Comparison of ENCODE assay signal across 12 cellular contexts in the genomic region with DNA sequence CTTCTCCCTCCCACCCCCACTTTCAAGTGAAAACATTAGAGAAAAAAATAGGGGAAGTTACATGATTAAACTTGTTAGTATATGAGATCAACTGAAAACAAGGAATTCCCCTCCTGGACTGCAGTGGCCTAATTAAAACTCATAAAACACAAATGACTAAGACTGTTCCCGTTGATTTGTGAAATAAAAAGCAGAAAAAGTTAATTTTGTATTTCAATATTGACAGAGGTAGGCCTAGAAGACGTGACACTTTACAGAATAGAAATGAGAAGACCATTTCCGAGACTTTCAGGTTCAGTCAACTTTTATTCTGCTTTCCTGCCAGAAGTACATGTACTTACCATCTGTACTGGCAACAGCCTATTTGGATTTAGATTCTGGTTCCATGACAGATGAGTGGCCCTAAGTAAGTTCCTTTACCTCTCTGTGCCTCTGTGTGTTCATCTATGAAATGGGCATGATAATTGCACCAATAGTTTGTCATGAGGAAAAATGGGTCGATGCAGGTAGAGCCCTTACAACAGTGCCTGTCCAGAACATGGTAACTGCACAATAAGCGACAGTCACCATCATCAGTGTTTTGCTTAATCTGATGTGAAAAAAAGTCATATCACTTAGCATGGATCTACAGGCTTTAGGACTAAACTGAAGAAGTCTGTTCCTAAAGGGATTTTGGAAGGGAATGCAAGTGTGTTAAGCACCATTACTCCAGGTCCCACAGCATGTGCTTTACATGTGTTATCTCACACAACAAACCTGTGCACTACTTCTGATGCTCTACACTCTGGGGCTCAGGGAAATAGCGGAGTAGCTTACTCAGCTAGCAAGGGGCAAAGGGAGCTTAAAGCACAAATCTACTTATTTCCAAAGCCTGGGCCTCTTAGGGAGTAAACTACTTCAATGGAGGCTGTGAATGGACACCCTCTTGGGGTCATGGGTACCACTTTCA.
DNase-seq lines count a peak whose midpoint lies in the region; ATAC-seq and TF ChIP-seq lines count a peak whose summit lies in the region.
"Had no signal": no experiment of that assay in that cellular context is flagged by ENCODE, and none has a peak within 500 bp of the region (broad histone marks: within the 10 kb centered on the region; RNA-seq: fewer than 3 reads in every experiment).

No MANE protein-coding gene starts in this region.

- DNase-seq in activated CD4-positive, alpha-beta T cell treated with anti-CD3 and anti-CD28 coated beads, Interleukin-2, amount 10 ng/mL, durations not matched to agents 24 days and 14 days, result no peak
- no peak for DNase-seq in activated CD4-positive, alpha-beta T cell treated with anti-CD3 and anti-CD28 coated beads, Interleukin-2, amount 50 U/mL, for 48 hours
- DNase-seq in activated naive CD8-positive, alpha-beta T cell treated with anti-CD3 and anti-CD28 coated beads for 36 hours, result no peak
- DNase-seq in stimulated activated effector memory CD8-positive, alpha-beta T cell treated with anti-CD3 and anti-CD28 coated beads, Interleukin-12 subunit alpha, Interleukin-12 subunit beta, amount 100 ng/mL, for 72 hours (ENCODE audit: low spot score in 2 of 2), result no peak
- DNase-seq in RWPE1 (ENCODE audit: low spot score) (no peak), COLO829 (ENCODE audit: low spot score) (no peak), NCI-H2107 (lab: John Stamatoyannopoulos, UW) (no peak)
- DNase-seq: activated CD4-positive, alpha-beta T cell treated with anti-CD3 and anti-CD28 coated beads for 4 hours; left ventricle myocardium superior; NCI-H446; upper lobe of left lung had no signal

- no peaks in the 10 kb centered on the region for H3K9me3 Mint-ChIP-seq in activated CD4-positive, alpha-beta T cell treated with anti-CD3 and anti-CD28 coated beads, Interleukin-2, amount 10 ng/mL, durations not matched to agents 24 days and 14 days
- no peaks in the 10 kb centered on the region for H3K9me3 Mint-ChIP-seq in activated naive CD8-positive, alpha-beta T cell treated with anti-CD3 and anti-CD28 coated beads for 36 hours
- H3K9me3 Mint-ChIP-seq in stimulated activated effector memory CD8-positive, alpha-beta T cell treated with anti-CD3 and anti-CD28 coated beads, Interleukin-12 subunit alpha, Interleukin-12 subunit beta, amount 100 ng/mL, for 72 hours, result no peaks in the 10 kb centered on the region

- ATAC-seq in HG03565 (IDR thresholded peaks at IDR 0.05; ENCODE audit: unreplicated experiment), result peak; percentile 20
- peak; percentile 59 for ATAC-seq in stimulated activated effector memory CD8-positive, alpha-beta T cell treated with anti-CD3 and anti-CD28 coated beads, Interleukin-12 subunit alpha, Interleukin-12 subunit beta, amount 100 ng/mL, for 72 hours
- ATAC-seq: left ventricle myocardium superior had no signal

- POLR2A ChIA-PET in RWPE1 (lab: Yijun Ruan, JAX; ENCODE audit: low non-redundant PET), result no interaction called here

- peak overlapping the region; percentile 92 for H3K27ac Mint-ChIP-seq in activated CD4-positive, alpha-beta T cell treated with anti-CD3 and anti-CD28 coated beads, Interleukin-2, amount 10 ng/mL, durations not matched to agents 24 days and 14 days
- H3K27ac Mint-ChIP-seq in activated naive CD8-positive, alpha-beta T cell treated with anti-CD3 and anti-CD28 coated beads for 36 hours, result peak overlapping the region; percentile 82
- H3K27ac Mint-ChIP-seq in stimulated activated effector memory CD8-positive, alpha-beta T cell treated with anti-CD3 and anti-CD28 coated beads, Interleukin-12 subunit alpha, Interleukin-12 subunit beta, amount 100 ng/mL, for 72 hours, result peak overlapping the region; percentile 90

- no peak for TF ChIP-seq CTCF in RWPE1 (conservative IDR thresholded peaks at IDR 0.05; ENCODE audit: low read depth)

- intact Hi-C loops in activated CD4-positive, alpha-beta T cell treated with anti-CD3 and anti-CD28 coated beads, Interleukin-2, amount 10 ng/mL, durations not matched to agents 24 days and 14 days (cut with micrococcal nuclease), result loop anchor here (5.0 to 10.0 kb wide), 2 partner anchors 441 to 888 kb away; partner anchors contain the start of gene KDM6A

- H3K27ac ChIP-seq in RWPE1, result no peak overlapping the region

- H3K4me1 Mint-ChIP-seq in activated CD4-positive, alpha-beta T cell treated with anti-CD3 and anti-CD28 coated beads, Interleukin-2, amount 10 ng/mL, durations not matched to agents 24 days and 14 days, result peaks cover 51% of the 10 kb centered on the region
- peaks cover 65% of the 10 kb centered on the region for H3K4me1 Mint-ChIP-seq in activated naive CD8-positive, alpha-beta T cell treated with anti-CD3 and anti-CD28 coated beads for 36 hours
- peaks cover 45% of the 10 kb centered on the region for H3K4me1 Mint-ChIP-seq in stimulated activated effector memory CD8-positive, alpha-beta T cell treated with anti-CD3 and anti-CD28 coated beads, Interleukin-12 subunit alpha, Interleukin-12 subunit beta, amount 100 ng/mL, for 72 hours

- H3K36me3 Mint-ChIP-seq in activated CD4-positive, alpha-beta T cell treated with anti-CD3 and anti-CD28 coated beads, Interleukin-2, amount 10 ng/mL, durations not matched to agents 24 days and 14 days (ENCODE audit: low read depth), result peaks cover 68% of the 10 kb centered on the region
- peaks cover 56% of the 10 kb centered on the region for H3K36me3 Mint-ChIP-seq in activated naive CD8-positive, alpha-beta T cell treated with anti-CD3 and anti-CD28 coated beads for 36 hours
- no peaks in the 10 kb centered on the region for H3K36me3 Mint-ChIP-seq in stimulated activated effector memory CD8-positive, alpha-beta T cell treated with anti-CD3 and anti-CD28 coated beads, Interleukin-12 subunit alpha, Interleukin-12 subunit beta, amount 100 ng/mL, for 72 hours

- no peaks in the 10 kb centered on the region for H3K27me3 Mint-ChIP-seq in activated CD4-positive, alpha-beta T cell treated with anti-CD3 and anti-CD28 coated beads, Interleukin-2, amount 10 ng/mL, durations not matched to agents 24 days and 14 days
- no peaks in the 10 kb centered on the region for H3K27me3 Mint-ChIP-seq in activated naive CD8-positive, alpha-beta T cell treated with anti-CD3 and anti-CD28 coated beads for 36 hours

- peak overlapping the region; percentile 65 for H3K4me3 Mint-ChIP-seq in activated CD4-positive, alpha-beta T cell treated with anti-CD3 and anti-CD28 coated beads, Interleukin-2, amount 10 ng/mL, durations not matched to agents 24 days and 14 days
- H3K4me3 Mint-ChIP-seq in activated naive CD8-positive, alpha-beta T cell treated with anti-CD3 and anti-CD28 coated beads for 36 hours, result peak overlapping the region; percentile 34
- H3K4me3 Mint-ChIP-seq in stimulated activated effector memory CD8-positive, alpha-beta T cell treated with anti-CD3 and anti-CD28 coated beads, Interleukin-12 subunit alpha, Interleukin-12 subunit beta, amount 100 ng/mL, for 72 hours, result no peak overlapping the region

- CTCF ChIA-PET in RWPE1 (lab: Yijun Ruan, JAX), result no interaction called here
